In the genomic region with DNA sequence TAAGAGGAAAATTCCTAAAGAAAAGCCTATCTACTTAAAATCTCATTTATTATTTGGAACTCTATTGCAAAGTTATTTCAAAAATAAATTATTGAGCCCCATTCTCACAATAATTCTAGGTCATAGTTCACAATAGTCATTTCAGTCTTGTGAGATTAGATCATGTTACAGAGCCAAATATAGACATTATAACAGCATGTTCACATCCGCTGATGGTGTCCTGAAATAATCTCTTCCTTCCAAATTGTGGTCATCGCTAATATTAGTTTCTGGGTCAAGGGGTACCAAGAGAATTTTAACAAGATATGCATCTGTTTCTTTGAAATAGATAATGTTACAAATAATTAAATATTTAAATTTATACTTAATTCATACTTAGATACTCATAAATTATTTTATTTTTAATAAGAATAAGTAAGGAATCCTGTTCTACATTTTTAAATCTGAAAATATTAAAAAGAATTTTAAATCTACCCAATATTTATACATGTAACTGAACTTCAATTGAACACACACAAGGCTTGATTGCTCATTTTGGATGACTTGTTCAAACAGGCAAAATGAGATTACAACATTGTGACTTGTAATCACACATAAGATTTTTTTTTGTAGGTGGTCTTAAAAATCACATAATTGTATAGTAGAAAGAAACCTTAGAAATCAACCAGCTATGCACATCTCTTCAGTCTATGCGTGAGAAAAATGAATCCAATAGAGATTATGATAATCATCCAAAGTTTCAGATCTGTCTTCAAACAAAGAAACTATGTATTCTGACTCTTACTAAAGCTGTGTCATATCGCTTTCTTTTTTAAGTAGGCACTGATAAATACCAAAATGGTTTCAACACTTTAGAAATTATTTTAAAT, we compare ENCODE assay signal across 13 cellular contexts. TPM values are rescaled to one million over a fixed set of nuclear protein-coding genes. Genes with fewer than 3 reads are reported as not detected.
DNase-seq lines count a peak whose midpoint lies in the region; ATAC-seq and TF ChIP-seq lines count a peak whose summit lies in the region.
"Had no signal": no experiment of that assay in that cellular context is flagged by ENCODE, and none has a peak within 500 bp of the region (broad histone marks: within the 10 kb centered on the region; RNA-seq: fewer than 3 reads in every experiment).

No MANE protein-coding gene starts in this region.

- no peak overlapping the region for H2BK15ac ChIP-seq in mesenchymal stem cell (ENCODE audit: low read depth, poor library complexity, severe bottlenecking)

- H3K36me3 ChIP-seq in ACC112 (ENCODE audit: insufficient read depth, low read length) = no peaks in the 10 kb centered on the region
- no peaks in the 10 kb centered on the region for H3K36me3 ChIP-seq in RWPE2 (ENCODE audit: low read depth)
- H3K36me3 ChIP-seq in fibroblast of lung (ENCODE audit: control insufficient read depth, insufficient read depth, low read length) = no peaks in the 10 kb centered on the region
- no peaks in the 10 kb centered on the region for H3K36me3 ChIP-seq in mesenchymal stem cell (ENCODE audit: control insufficient read depth in 1 of 2, insufficient read depth in 2 of 2, low read depth in 1 of 2, low read length in 2 of 2)

- H3K79me2 ChIP-seq in ACC112 (ENCODE audit: control insufficient read depth, insufficient read depth, low read length, unreplicated experiment) (no peaks in the 10 kb centered on the region), fibroblast of lung (ENCODE audit: control insufficient read depth, insufficient read depth, low read length) (no peaks in the 10 kb centered on the region)

- H3K4me2 ChIP-seq in fibroblast of lung (ENCODE audit: extremely low read depth, insufficient read depth, low read length) (peak overlapping the region; percentile 58), mesenchymal stem cell (ENCODE audit: low read length, poor library complexity, severe bottlenecking) (no peak overlapping the region)

- H3K4me3 ChIP-seq in ACC112 (ENCODE audit: low read depth, low read length) = peak overlapping the region; percentile 55
- no peak overlapping the region for H3K4me3 ChIP-seq in RWPE2 (ENCODE audit: severe bottlenecking)
- H3K4me3 ChIP-seq in fibroblast of lung (replicated peaks in 1 of 4; ENCODE audit: control extremely low read depth in 1 of 4, insufficient read depth in 1 of 4, low read depth in 3 of 4, low read length in 4 of 4) = no peak overlapping the region
- H3K4me3 ChIP-seq in mesenchymal stem cell (ENCODE audit: insufficient read depth in 1 of 2, low read depth in 1 of 2, low read length in 2 of 2) = no peak overlapping the region

- H3K18ac ChIP-seq in mesenchymal stem cell (ENCODE audit: low read depth in 1 of 2, low read length in 2 of 2) = no peak overlapping the region

- H3K23ac ChIP-seq in mesenchymal stem cell (ENCODE audit: low read length in 2 of 2) = no peak overlapping the region

- no peak overlapping the region for H2BK12ac ChIP-seq in mesenchymal stem cell (ENCODE audit: low read length in 2 of 2)

- H3K79me1 ChIP-seq in mesenchymal stem cell (replicated peaks; ENCODE audit: low read length, poor library complexity, severe bottlenecking) = no peaks in the 10 kb centered on the region

- POLR2A ChIA-PET in HEK293T (lab: Yijun Ruan, JAX) = no interaction called here

- WGBS in mesenchymal stem cell = 60% methylated on average over 1 of the region's 4 CpGs

- CTCF ChIA-PET in HEK293T (lab: Yijun Ruan, JAX) = no interaction called here

- H3K27me3 ChIP-seq in ACC112 (ENCODE audit: insufficient read depth, low read length) (no peaks in the 10 kb centered on the region), RWPE2 (ENCODE audit: insufficient read depth, poor library complexity, severe bottlenecking) (no peaks in the 10 kb centered on the region), fibroblast of lung (ENCODE audit: control insufficient read depth, insufficient read depth, low read length) (no peaks in the 10 kb centered on the region), mesenchymal stem cell (ENCODE audit: control insufficient read depth in 1 of 2, insufficient read depth in 1 of 2, low read length in 2 of 2) (no peaks in the 10 kb centered on the region)

- no peak overlapping the region for H4K8ac ChIP-seq in mesenchymal stem cell (ENCODE audit: low read length)

- no peak overlapping the region for H2BK5ac ChIP-seq in mesenchymal stem cell (ENCODE audit: low read depth, low read length, poor library complexity, severe bottlenecking)

- H4K20me1 ChIP-seq in fibroblast of lung (ENCODE audit: control insufficient read depth, extremely low read depth, insufficient read depth, low read length) = no peaks in the 10 kb centered on the region

- H3K9ac ChIP-seq in fibroblast of lung (ENCODE audit: insufficient read depth, low read length) (peak overlapping the region; percentile 14), mesenchymal stem cell (ENCODE audit: low read length) (peak overlapping the region; percentile 94)

- H3K9me3 ChIP-seq in RWPE2 (ENCODE audit: severe bottlenecking) = no peaks in the 10 kb centered on the region
- H3K9me3 ChIP-seq in fibroblast of lung (ENCODE audit: control insufficient read depth, insufficient read depth, low read depth, low read length) = no peaks in the 10 kb centered on the region
- no peaks in the 10 kb centered on the region for H3K9me3 ChIP-seq in mesenchymal stem cell (ENCODE audit: control insufficient read depth, low read length)

- no peak overlapping the region for H2BK120ac ChIP-seq in mesenchymal stem cell (ENCODE audit: low read depth, low read length)

- H3K4ac ChIP-seq in mesenchymal stem cell (ENCODE audit: low read depth in 1 of 2, low read length in 2 of 2) = no peak overlapping the region

- TF ChIP-seq CTCF in RWPE2 (IDR thresholded peaks at IDR 0.05; ENCODE audit: poor library complexity, severe bottlenecking) (no peak), fibroblast of lung (conservative IDR thresholded peaks at IDR 0.05 in 1 of 2, IDR thresholded peaks at IDR 0.05 in 1 of 2; ENCODE audit: low read depth in 1 of 2, low read length in 2 of 2) (no peak)

- H3K4me1 ChIP-seq in ACC112 (ENCODE audit: control insufficient read depth, insufficient read depth, low read length, unreplicated experiment) (peaks cover 34% of the 10 kb centered on the region), RWPE2 (ENCODE audit: insufficient read depth, poor library complexity, severe bottlenecking) (peaks cover 31% of the 10 kb centered on the region), fibroblast of lung (ENCODE audit: control insufficient read depth, extremely low read depth, insufficient read depth, low read length) (peaks cover 5% of the 10 kb centered on the region), mesenchymal stem cell (ENCODE audit: control insufficient read depth, insufficient read depth, low read depth, low read length) (no peaks in the 10 kb centered on the region)

- no peak overlapping the region for H2AK5ac ChIP-seq in mesenchymal stem cell (ENCODE audit: low read length, severe bottlenecking)

- H3K27ac ChIP-seq in ACC112 (ENCODE audit: low read depth, low read length) (peak overlapping the region; percentile 100), RWPE2 (ENCODE audit: poor library complexity, severe bottlenecking) (peak overlapping the region; percentile 96), fibroblast of lung (ENCODE audit: insufficient read depth, low read length) (peak overlapping the region; percentile 74), mesenchymal stem cell (ENCODE audit: low read length, poor library complexity, severe bottlenecking) (peak overlapping the region; percentile 91)

- no peak for DNase-seq in RWPE2 (ENCODE audit: low spot score)
- peak; percentile 53 to 92 for DNase-seq in fibroblast of lung (ENCODE audit: low read depth in 2 of 2)
- peak; percentile 77 for DNase-seq in mesenchymal stem cell
- no peak for DNase-seq in HEK293T (ENCODE audit: extremely low spot score)
- no peak for DNase-seq in NCI-H446 (lab: John Stamatoyannopoulos, UW)
- DNase-seq in midbrain (lab: John Stamatoyannopoulos, UW) = no peak
- DNase-seq: activated CD4-positive, alpha-beta T cell treated with anti-CD3 and anti-CD28 coated beads for 36 hours; activated naive CD4-positive, alpha-beta T cell treated with anti-CD3 and anti-CD28 coated beads for 36 hours; NCI-H1105 treated with DMSO at 0.1 percent for 48 hours had no signal

- H2AFZ ChIP-seq in ACC112 (ENCODE audit: low read length, unreplicated experiment) (peak overlapping the region; percentile 72), fibroblast of lung (ENCODE audit: low read length) (no peak overlapping the region), mesenchymal stem cell (ENCODE audit: low read depth, low read length) (no peak overlapping the region)

- no peak overlapping the region for H4K91ac ChIP-seq in mesenchymal stem cell (ENCODE audit: low read length)

- ATAC-seq in RWPE2 (ENCODE audit: low read depth) (peak; percentile 66), GM19351 (IDR thresholded peaks at IDR 0.05; ENCODE audit: unreplicated experiment) (no peak)
- ATAC-seq: activated CD4-positive, alpha-beta T cell treated with anti-CD3 and anti-CD28 coated beads for 36 hours; left colon had no signal

- no peak overlapping the region for H3K14ac ChIP-seq in mesenchymal stem cell (ENCODE audit: low read length in 2 of 2)

TF ChIP-seq in HEK293T, 16 proteins besides CTCF, POLR2A, EP300 and RAD21:
- TF ChIP-seq ARNT (IDR thresholded peaks at IDR 0.05) (no peak), CTBP1 (IDR thresholded peaks at IDR 0.05; ENCODE audit: borderline replicate concordance) (no peak), TARDBP (IDR thresholded peaks at IDR 0.05) (no peak), NFRKB (IDR thresholded peaks at IDR 0.05) (no peak), ZNF384 (IDR thresholded peaks at IDR 0.05) (no peak)

RNA-seq across cellular contexts. Expression of a gene that starts 13.1 kb away (rescaled TPM):
- not detected in 2 replicates for total RNA-seq in fibroblast of lung
- polyA plus RNA-seq in fibroblast of lung = not detected in 2 replicates
- polyA plus RNA-seq in fibroblast of lung (2012) = not detected in 2 replicates
- polyA minus RNA-seq in fibroblast of lung (ENCODE audit: low replicate concordance) = not detected in 2 replicates
- polyA plus RNA-seq in mesenchymal stem cell (2013, experiment 1 of 2) = not detected
- not detected for polyA plus RNA-seq in mesenchymal stem cell (2013, experiment 2 of 2)
- total RNA-seq: activated CD4-positive, alpha-beta T cell treated with anti-CD3 and anti-CD28 coated beads for 36 hours; activated naive CD4-positive, alpha-beta T cell treated with anti-CD3 and anti-CD28 coated beads for 36 hours; endodermal cell; left colon had no signal

Comparison
In these comparisons a context has a peak if more than half of its experiments do, and no peak if none do; other contexts are left out.
1. DNase-seq: peak in fibroblast of lung (2 of 2) and mesenchymal stem cell (single experiment); none in RWPE2 (single experiment), HEK293T (single experiment), NCI-H446 (0 of 2) and midbrain (single experiment).
2. Peak in every context shown above with its lines, with median percentiles within 50 percentile points of each other: H3K27ac ChIP-seq.